Comparison of ENCODE assay signal across 1 cellular context in the genomic region with DNA sequence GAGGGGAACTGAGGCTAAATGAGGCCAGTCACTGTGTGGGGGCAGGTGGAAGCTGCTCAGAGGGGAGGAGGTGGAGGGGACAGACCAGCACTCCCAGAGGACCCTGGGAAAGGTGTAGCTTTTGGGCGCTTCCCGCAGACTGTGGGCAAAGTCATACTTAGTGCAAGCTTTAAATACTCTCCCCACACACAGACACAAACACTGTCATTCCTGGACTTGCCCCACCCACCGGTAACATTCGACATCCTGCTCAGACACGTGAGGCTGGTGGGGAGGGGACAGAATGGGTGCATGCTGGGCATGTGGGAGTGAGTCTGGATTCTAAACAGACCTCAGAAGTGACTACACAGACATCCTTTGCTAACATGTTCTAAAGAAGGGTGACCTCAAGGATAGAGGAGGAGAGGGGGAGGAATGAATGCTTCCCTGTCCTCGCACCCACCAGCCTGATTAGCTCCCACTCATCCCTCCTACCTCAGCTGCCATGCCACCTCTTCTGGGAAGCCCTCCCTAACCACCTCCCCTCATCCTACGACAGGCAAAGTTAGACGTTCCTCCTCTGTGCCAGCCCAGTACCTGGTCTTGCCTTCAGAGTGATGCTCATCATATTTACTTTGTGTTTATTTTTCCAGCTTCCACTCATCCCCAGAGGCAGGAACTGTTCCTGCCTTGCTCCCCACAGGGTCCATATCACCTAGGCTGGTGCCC.
TF ChIP-seq lines count a peak whose summit lies in the region.

No MANE protein-coding gene starts in this region.

TF ChIP-seq in A549, 52 proteins besides CTCF, POLR2A, EP300 and RAD21 (continued from another document):
- TF ChIP-seq ZNF302 (CRISPR knock-in tag; IDR thresholded peaks at IDR 0.05): no peak
- no peak; a peak in 1 of 5 replicates for TF ChIP-seq JUN (IDR thresholded peaks at IDR 0.05)
- TF ChIP-seq, protein P1, sequence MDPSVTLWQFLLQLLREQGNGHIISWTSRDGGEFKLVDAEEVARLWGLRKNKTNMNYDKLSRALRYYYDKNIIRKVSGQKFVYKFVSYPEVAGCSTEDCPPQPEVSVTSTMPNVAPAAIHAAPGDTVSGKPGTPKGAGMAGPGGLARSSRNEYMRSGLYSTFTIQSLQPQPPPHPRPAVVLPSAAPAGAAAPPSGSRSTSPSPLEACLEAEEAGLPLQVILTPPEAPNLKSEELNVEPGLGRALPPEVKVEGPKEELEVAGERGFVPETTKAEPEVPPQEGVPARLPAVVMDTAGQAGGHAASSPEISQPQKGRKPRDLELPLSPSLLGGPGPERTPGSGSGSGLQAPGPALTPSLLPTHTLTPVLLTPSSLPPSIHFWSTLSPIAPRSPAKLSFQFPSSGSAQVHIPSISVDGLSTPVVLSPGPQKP (IDR thresholded peaks at IDR 0.05; ENCODE audit: low read depth, low read length): no peak
- TF ChIP-seq POLR2AphosphoS2 (conservative IDR thresholded peaks at IDR 0.05; ENCODE audit: low read length): peak; percentile 89
- TF ChIP-seq, protein P2, sequence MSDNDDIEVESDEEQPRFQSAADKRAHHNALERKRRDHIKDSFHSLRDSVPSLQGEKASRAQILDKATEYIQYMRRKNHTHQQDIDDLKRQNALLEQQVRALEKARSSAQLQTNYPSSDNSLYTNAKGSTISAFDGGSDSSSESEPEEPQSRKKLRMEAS (IDR thresholded peaks at IDR 0.05): peak; percentile 57
